Comparison of ENCODE assay signal across 1 cellular context in genomic region chr17:6868579-6868978, GRCh38.
TF ChIP-seq lines count a peak whose summit lies in the region.

No MANE protein-coding gene starts in this region.

TF ChIP-seq in A549, 52 proteins besides CTCF, POLR2A, EP300 and RAD21 (continued from another document):
- TF ChIP-seq POLR2AphosphoS2 (conservative IDR thresholded peaks at IDR 0.05; ENCODE audit: low read length) (no peak), NFE2L2 (conservative IDR thresholded peaks at IDR 0.05; ENCODE audit: low read length) (no peak), BCL3 (IDR thresholded peaks at IDR 0.05) (peak; percentile 30; the same call in 1 of the 3 replicates), SREBF2 (IDR thresholded peaks at IDR 0.05) (no peak), HMGXB4 (CRISPR knock-in tag; IDR thresholded peaks at IDR 0.05; ENCODE audit: borderline replicate concordance) (no peak), USF2 (IDR thresholded peaks at IDR 0.05) (no peak)
